In the genomic region with DNA sequence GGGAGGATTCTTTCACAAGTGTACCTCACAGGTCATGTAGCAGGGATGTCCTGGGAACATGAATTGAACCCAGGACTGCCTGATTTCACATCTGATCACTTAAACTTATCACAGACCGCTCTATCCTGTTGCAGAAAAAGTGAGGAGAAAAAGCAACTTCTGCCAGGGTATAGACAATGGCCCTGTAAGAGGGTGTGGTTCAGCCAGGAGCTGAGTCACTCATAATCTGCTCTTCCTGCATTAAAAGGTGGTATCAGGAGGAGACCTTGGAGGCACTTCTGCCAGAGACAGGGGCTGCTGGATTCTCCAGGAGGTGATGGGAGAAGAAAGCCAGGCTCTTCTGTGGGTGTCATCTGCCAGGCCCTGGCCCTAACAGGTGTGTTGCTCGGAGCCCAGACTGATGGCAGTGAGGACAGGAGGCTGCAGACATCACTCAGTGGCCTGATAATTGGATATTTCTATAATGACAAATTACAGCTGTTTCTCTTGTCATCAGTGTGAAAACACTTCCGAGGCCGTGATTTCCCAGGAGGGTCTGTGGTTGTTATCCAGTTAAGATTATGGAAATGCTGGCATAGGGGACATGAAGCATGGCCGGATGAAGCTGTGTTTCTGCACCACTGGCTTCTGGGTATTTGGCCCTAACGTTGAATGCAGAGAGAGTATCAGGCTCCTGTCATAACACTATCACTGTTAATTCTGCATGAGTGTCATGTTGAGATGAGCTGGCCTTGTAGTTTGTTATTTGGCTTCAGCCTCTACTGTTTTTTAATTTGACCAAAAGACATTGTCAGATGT, we compare ENCODE assay signal across 18 cellular contexts.
DNase-seq lines count a peak whose midpoint lies in the region; ATAC-seq and TF ChIP-seq lines count a peak whose summit lies in the region.
"Had no signal": no experiment of that assay in that cellular context is flagged by ENCODE, and none has a peak within 500 bp of the region (broad histone marks: within the 10 kb centered on the region; RNA-seq: fewer than 3 reads in every experiment).

No MANE protein-coding gene starts in this region.

- H3K36me3 Mint-ChIP-seq in MCF 10A (ENCODE audit: insufficient read depth, unreplicated experiment) (no peaks in the 10 kb centered on the region), WTC11 (no peaks in the 10 kb centered on the region)
- peaks cover 8% of the 10 kb centered on the region for H3K36me3 Mint-ChIP-seq in dendritic cell treated with granulocyte-macrophage colony-stimulating factor and Interleukin-4, amounts not matched to agents 40 ng/mL and 50 ng/mL, for 4 days (ENCODE audit: low read depth)
- H3K36me3 Mint-ChIP-seq: CD8-positive, alpha-beta T cell; mesothelial cell of epicardium; neural progenitor cell had no signal

- H3K4me3 ChIP-seq in breast epithelium (no peak overlapping the region), neural cell (ENCODE audit: low read length) (no peak overlapping the region)
- H3K4me3 ChIP-seq: neural progenitor cell, suprapubic skin had no signal

- ATAC-seq in WTC11: no peak
- ATAC-seq: CD8-positive, alpha-beta T cell; SK-N-SH treated with all-trans-retinoic acid at 6 μM for 48 hours had no signal

- no peaks in the 10 kb centered on the region for H3K36me3 ChIP-seq in breast epithelium
- no peaks in the 10 kb centered on the region for H3K36me3 ChIP-seq in neural cell (ENCODE audit: insufficient read depth, low read length)
- H3K36me3 ChIP-seq: brain microvascular endothelial cell, neural progenitor cell, suprapubic skin had no signal

- H3K27ac Mint-ChIP-seq in MCF 10A (ENCODE audit: low read depth, unreplicated experiment) (no peak overlapping the region), WTC11 (no peak overlapping the region)
- peak overlapping the region; percentile 84 for H3K27ac Mint-ChIP-seq in dendritic cell treated with granulocyte-macrophage colony-stimulating factor and Interleukin-4, amounts not matched to agents 40 ng/mL and 50 ng/mL, for 4 days
- H3K27ac Mint-ChIP-seq: CD8-positive, alpha-beta T cell; mesothelial cell of epicardium had no signal

- H3K4me1 Mint-ChIP-seq in MCF 10A (ENCODE audit: insufficient read depth, unreplicated experiment) (peaks cover 8% of the 10 kb centered on the region), WTC11 (peaks cover 6% of the 10 kb centered on the region)
- H3K4me1 Mint-ChIP-seq in dendritic cell treated with granulocyte-macrophage colony-stimulating factor and Interleukin-4, amounts not matched to agents 40 ng/mL and 50 ng/mL, for 4 days (ENCODE audit: low read depth): peaks cover 80% of the 10 kb centered on the region
- H3K4me1 Mint-ChIP-seq: mesothelial cell of epicardium had no signal

- no peaks in the 10 kb centered on the region for H4K20me1 ChIP-seq in neural cell (ENCODE audit: insufficient read depth)

- CTCF ChIA-PET in MCF 10A (lab: Yijun Ruan, JAX) (interaction anchor here (0.6 to 1.5 kb wide), 3 partner anchors 8 to 48 kb away, joined by 3 to 4 read pairs (median 3); no protein-coding TSS in a partner anchor), WTC11 (lab: Charles Lee) (interaction anchor here (2.7 kb wide), 1 partner anchor 49 kb away, joined by 12 read pairs; no protein-coding TSS in a partner anchor)

- H3F3A ChIP-seq in neural cell (ENCODE audit: insufficient read depth, low read length, poor library complexity, severe bottlenecking): no peaks in the 10 kb centered on the region

- no peaks in the 10 kb centered on the region for H3K4me1 ChIP-seq in breast epithelium
- H3K4me1 ChIP-seq: neural progenitor cell had no signal

- no peaks in the 10 kb centered on the region for H3K27me3 Mint-ChIP-seq in MCF 10A (ENCODE audit: insufficient read depth, unreplicated experiment)
- H3K27me3 Mint-ChIP-seq in dendritic cell treated with granulocyte-macrophage colony-stimulating factor and Interleukin-4, amounts not matched to agents 40 ng/mL and 50 ng/mL, for 4 days: peaks cover 4% of the 10 kb centered on the region
- H3K27me3 Mint-ChIP-seq in WTC11 (ENCODE audit: low read depth): no peaks in the 10 kb centered on the region; the same call in none of the 2 replicates

- no TSS peak for BruUV-seq in MCF 10A (replicated peaks; lab: Mats Ljungman, UMichigan)

- no peak overlapping the region for H3K4me3 Mint-ChIP-seq in MCF 10A (ENCODE audit: unreplicated experiment)
- peak overlapping the region; percentile 23 for H3K4me3 Mint-ChIP-seq in dendritic cell treated with granulocyte-macrophage colony-stimulating factor and Interleukin-4, amounts not matched to agents 40 ng/mL and 50 ng/mL, for 4 days
- H3K4me3 Mint-ChIP-seq in WTC11: no peak overlapping the region
- H3K4me3 Mint-ChIP-seq: CD8-positive, alpha-beta T cell; mesothelial cell of epicardium; neural progenitor cell had no signal

- TF ChIP-seq RAD21 in neural cell (conservative IDR thresholded peaks at IDR 0.05): no peak

- H3K9me3 Mint-ChIP-seq in MCF 10A (ENCODE audit: unreplicated experiment) (peaks cover 7% of the 10 kb centered on the region), WTC11 (no peaks in the 10 kb centered on the region)
- peaks cover 8% of the 10 kb centered on the region for H3K9me3 Mint-ChIP-seq in dendritic cell treated with granulocyte-macrophage colony-stimulating factor and Interleukin-4, amounts not matched to agents 40 ng/mL and 50 ng/mL, for 4 days
- H3K9me3 Mint-ChIP-seq: CD8-positive, alpha-beta T cell; neural progenitor cell had no signal

- POLR2A ChIA-PET in MCF 10A (lab: Yijun Ruan, JAX): interaction anchor here (0.7 kb wide), 1 partner anchor 49 kb away, joined by 4 read pairs; no protein-coding TSS in a partner anchor
- POLR2A ChIA-PET in WTC11 (lab: Charles Lee): no interaction called here

- TF ChIP-seq CTCF in MCF 10A (IDR thresholded peaks at IDR 0.05; ENCODE audit: unreplicated experiment): no peak
- no peak for TF ChIP-seq CTCF in breast epithelium (IDR thresholded peaks at IDR 0.05)
- TF ChIP-seq CTCF in neural cell (IDR thresholded peaks at IDR 0.05; ENCODE audit: poor library complexity, severe bottlenecking): no peak
- no peak for TF ChIP-seq CTCF in WTC11 (IDR thresholded peaks at IDR 0.05)

- TF ChIP-seq EP300 in neural cell (conservative IDR thresholded peaks at IDR 0.05; ENCODE audit: poor library complexity, severe bottlenecking): no peak

- H3K9me3 ChIP-seq in breast epithelium (peaks cover 0 to 7% of the 10 kb centered on the region in 2 donors), neural cell (ENCODE audit: low read length) (no peaks in the 10 kb centered on the region)
- H3K9me3 ChIP-seq: suprapubic skin had no signal

- DNase-seq in MCF 10A (ENCODE audit: unreplicated experiment) (peak; percentile 38), breast epithelium (ENCODE audit: low spot score in 2 of 2) (no peak), NCI-H82 treated with DMSO at 0.1 percent for 48 hours (lab: John Stamatoyannopoulos, UW; ENCODE audit: unreplicated experiment) (peak; percentile 51), WTC11 (ENCODE audit: low spot score) (no peak)
- no peak for DNase-seq in stimulated activated CD8-positive, alpha-beta memory T cell treated with anti-CD3 and anti-CD28 coated beads, Interleukin-4, amount 100 ng/mL, for 48 hours
- no peak for DNase-seq in activated effector memory CD4-positive, alpha-beta T cell treated with anti-CD3 and anti-CD28 coated beads, Interleukin-2, amount 50 U/mL, for 16 hours
- DNase-seq: activated CD4-positive, alpha-beta T cell treated with anti-CD3 and anti-CD28 coated beads for 48 hours; brain microvascular endothelial cell; CD8-positive, alpha-beta T cell; NCI-H1105; stimulated activated CD4-positive, alpha-beta T cell treated with anti-CD3 and anti-CD28 coated beads, Interleukin-4, amount 100 ng/mL, for 24 hours; T-helper 9 cell had no signal

- H3K4me2 ChIP-seq in neural cell (ENCODE audit: low read length): no peak overlapping the region
- H3K4me2 ChIP-seq: neural progenitor cell had no signal

- H3K79me2 ChIP-seq in neural cell (replicated peaks; ENCODE audit: insufficient read depth, low read length): no peaks in the 10 kb centered on the region

- no peak overlapping the region for H3K9ac ChIP-seq in neural cell (ENCODE audit: low read length)
- H3K9ac ChIP-seq: neural progenitor cell had no signal

- H3K27me3 ChIP-seq in breast epithelium (no peaks in the 10 kb centered on the region), neural cell (ENCODE audit: insufficient read depth, low read depth, low read length) (no peaks in the 10 kb centered on the region)
- H3K27me3 ChIP-seq: brain microvascular endothelial cell, neural progenitor cell, suprapubic skin had no signal

- H2AFZ ChIP-seq in neural cell (ENCODE audit: low read depth, low read length): no peak overlapping the region
- H2AFZ ChIP-seq: neural progenitor cell had no signal

- H3K9me2 ChIP-seq in neural cell (ENCODE audit: insufficient read depth, low read length): no peaks in the 10 kb centered on the region

- intact Hi-C loops in MCF 10A (cut with micrococcal nuclease): no loop called here
- intact Hi-C loops in breast epithelium (cut with DNase I; ENCODE audit: low total_unique reads): no loop called here
- intact Hi-C loops in dendritic cell treated with granulocyte-macrophage colony-stimulating factor and Interleukin-4, amounts not matched to agents 40 ng/mL and 50 ng/mL, for 4 days (cut with micrococcal nuclease): no loop called here

- TF ChIP-seq POLR2A in breast epithelium (IDR thresholded peaks at IDR 0.05): no peak

- H3K27ac ChIP-seq in breast epithelium (no peak overlapping the region), neural cell (ENCODE audit: low read length) (no peak overlapping the region)
- H3K27ac ChIP-seq: brain microvascular endothelial cell, neural progenitor cell, suprapubic skin had no signal

TF ChIP-seq in WTC11, 78 proteins besides CTCF, POLR2A, EP300 and RAD21:
- TF ChIP-seq NR3C1 (CRISPR knock-in tag; conservative IDR thresholded peaks at IDR 0.05; ENCODE audit: low read depth) (no peak), CREB1 (CRISPR knock-in tag; IDR thresholded peaks at IDR 0.05) (no peak), ZNF263 (CRISPR knock-in tag; IDR thresholded peaks at IDR 0.05; ENCODE audit: low read depth) (no peak), ESRRA (CRISPR knock-in tag; IDR thresholded peaks at IDR 0.05; ENCODE audit: borderline replicate concordance) (no peak), ZNF121 (CRISPR knock-in tag; IDR thresholded peaks at IDR 0.05) (no peak), ZNF317 (CRISPR knock-in tag; IDR thresholded peaks at IDR 0.05; ENCODE audit: borderline replicate concordance, low read depth) (no peak), EMX1 (CRISPR knock-in tag; IDR thresholded peaks at IDR 0.05) (no peak)
TF ChIP-seq in WTC11: peak in this region for 0.

Comparison
In these comparisons a context has a peak if more than half of its experiments do, and no peak if none do; other contexts are left out.
1. DNase-seq: peak in MCF 10A (single experiment) and NCI-H82 treated with DMSO at 0.1 percent for 48 hours (single experiment); none in breast epithelium (0 of 2), stimulated activated CD8-positive, alpha-beta memory T cell treated with anti-CD3 and anti-CD28 coated beads, Interleukin-4, amount 100 ng/mL, for 48 hours (single experiment), activated effector memory CD4-positive, alpha-beta T cell treated with anti-CD3 and anti-CD28 coated beads, Interleukin-2, amount 50 U/mL, for 16 hours (single experiment) and WTC11 (single experiment).